Comparison of ENCODE assay signal across 2 cellular contexts in the genomic region with DNA sequence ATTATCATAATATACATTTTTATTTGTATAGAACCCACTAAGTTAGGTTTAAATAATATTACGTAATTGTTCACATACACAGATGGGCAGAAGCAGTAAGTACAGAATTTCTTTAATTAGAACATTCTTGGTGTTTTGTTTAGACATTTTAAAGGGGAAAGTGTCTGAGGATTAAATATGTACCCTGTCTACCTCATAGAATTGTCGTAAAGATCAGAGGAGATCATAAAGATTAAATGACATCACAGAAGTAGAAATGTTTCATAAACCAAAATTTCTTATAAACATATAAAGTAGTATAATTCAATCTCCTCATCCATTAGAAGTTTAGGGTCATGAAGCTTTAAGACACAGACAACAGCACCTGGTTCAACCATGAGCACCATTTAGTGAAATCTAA.
TF ChIP-seq lines count a peak whose summit lies in the region.

No MANE protein-coding gene starts in this region.

TF ChIP-seq in A549, 52 proteins besides CTCF, POLR2A, EP300 and RAD21:
- TF ChIP-seq KDM1A (IDR thresholded peaks at IDR 0.05; ENCODE audit: low read depth), result no peak
- no peak for TF ChIP-seq POLR2AphosphoS2 (conservative IDR thresholded peaks at IDR 0.05; ENCODE audit: low read length)
- no peak for TF ChIP-seq ZFP36 (IDR thresholded peaks at IDR 0.05; ENCODE audit: borderline replicate concordance, partially characterized antibody)
- no peak for TF ChIP-seq RCOR1 (IDR thresholded peaks at IDR 0.05; ENCODE audit: low read depth, low read length)
- no peak for TF ChIP-seq NPAS2 (CRISPR knock-in tag; IDR thresholded peaks at IDR 0.05; ENCODE audit: borderline replicate concordance)
- no peak for TF ChIP-seq GATA3 (IDR thresholded peaks at IDR 0.05; ENCODE audit: borderline replicate concordance)
- TF ChIP-seq, protein P1, sequence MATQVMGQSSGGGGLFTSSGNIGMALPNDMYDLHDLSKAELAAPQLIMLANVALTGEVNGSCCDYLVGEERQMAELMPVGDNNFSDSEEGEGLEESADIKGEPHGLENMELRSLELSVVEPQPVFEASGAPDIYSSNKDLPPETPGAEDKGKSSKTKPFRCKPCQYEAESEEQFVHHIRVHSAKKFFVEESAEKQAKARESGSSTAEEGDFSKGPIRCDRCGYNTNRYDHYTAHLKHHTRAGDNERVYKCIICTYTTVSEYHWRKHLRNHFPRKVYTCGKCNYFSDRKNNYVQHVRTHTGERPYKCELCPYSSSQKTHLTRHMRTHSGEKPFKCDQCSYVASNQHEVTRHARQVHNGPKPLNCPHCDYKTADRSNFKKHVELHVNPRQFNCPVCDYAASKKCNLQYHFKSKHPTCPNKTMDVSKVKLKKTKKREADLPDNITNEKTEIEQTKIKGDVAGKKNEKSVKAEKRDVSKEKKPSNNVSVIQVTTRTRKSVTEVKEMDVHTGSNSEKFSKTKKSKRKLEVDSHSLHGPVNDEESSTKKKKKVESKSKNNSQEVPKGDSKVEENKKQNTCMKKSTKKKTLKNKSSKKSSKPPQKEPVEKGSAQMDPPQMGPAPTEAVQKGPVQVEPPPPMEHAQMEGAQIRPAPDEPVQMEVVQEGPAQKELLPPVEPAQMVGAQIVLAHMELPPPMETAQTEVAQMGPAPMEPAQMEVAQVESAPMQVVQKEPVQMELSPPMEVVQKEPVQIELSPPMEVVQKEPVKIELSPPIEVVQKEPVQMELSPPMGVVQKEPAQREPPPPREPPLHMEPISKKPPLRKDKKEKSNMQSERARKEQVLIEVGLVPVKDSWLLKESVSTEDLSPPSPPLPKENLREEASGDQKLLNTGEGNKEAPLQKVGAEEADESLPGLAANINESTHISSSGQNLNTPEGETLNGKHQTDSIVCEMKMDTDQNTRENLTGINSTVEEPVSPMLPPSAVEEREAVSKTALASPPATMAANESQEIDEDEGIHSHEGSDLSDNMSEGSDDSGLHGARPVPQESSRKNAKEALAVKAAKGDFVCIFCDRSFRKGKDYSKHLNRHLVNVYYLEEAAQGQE (IDR thresholded peaks at IDR 0.05), result no peak
- TF ChIP-seq SMC3 (IDR thresholded peaks at IDR 0.05), result no peak
- no peak for TF ChIP-seq USF2 (IDR thresholded peaks at IDR 0.05)
- no peak for TF ChIP-seq MAZ (IDR thresholded peaks at IDR 0.05; ENCODE audit: borderline replicate concordance, low read depth, low read length)
- no peak for TF ChIP-seq ZNF302 (CRISPR knock-in tag; IDR thresholded peaks at IDR 0.05)
- no peak for TF ChIP-seq NR3C1 (IDR thresholded peaks at IDR 0.05)
- TF ChIP-seq ZC3H11A (IDR thresholded peaks at IDR 0.05), result no peak
- no peak for TF ChIP-seq CHD4 (IDR thresholded peaks at IDR 0.05; ENCODE audit: borderline replicate concordance)
- TF ChIP-seq, protein P2, sequence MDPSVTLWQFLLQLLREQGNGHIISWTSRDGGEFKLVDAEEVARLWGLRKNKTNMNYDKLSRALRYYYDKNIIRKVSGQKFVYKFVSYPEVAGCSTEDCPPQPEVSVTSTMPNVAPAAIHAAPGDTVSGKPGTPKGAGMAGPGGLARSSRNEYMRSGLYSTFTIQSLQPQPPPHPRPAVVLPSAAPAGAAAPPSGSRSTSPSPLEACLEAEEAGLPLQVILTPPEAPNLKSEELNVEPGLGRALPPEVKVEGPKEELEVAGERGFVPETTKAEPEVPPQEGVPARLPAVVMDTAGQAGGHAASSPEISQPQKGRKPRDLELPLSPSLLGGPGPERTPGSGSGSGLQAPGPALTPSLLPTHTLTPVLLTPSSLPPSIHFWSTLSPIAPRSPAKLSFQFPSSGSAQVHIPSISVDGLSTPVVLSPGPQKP (IDR thresholded peaks at IDR 0.05; ENCODE audit: low read depth, low read length), result no peak
- no peak for TF ChIP-seq TFCP2L1 (CRISPR knock-in tag; IDR thresholded peaks at IDR 0.05)
- no peak for TF ChIP-seq BHLHE40 (IDR thresholded peaks at IDR 0.05; ENCODE audit: low read depth, low read length)
- TF ChIP-seq EHF (CRISPR knock-in tag; IDR thresholded peaks at IDR 0.05), result no peak
- TF ChIP-seq FOXS1 (CRISPR knock-in tag; IDR thresholded peaks at IDR 0.05), result no peak
- no peak for TF ChIP-seq CBX2 (IDR thresholded peaks at IDR 0.05; ENCODE audit: borderline replicate concordance, low read depth)
TF ChIP-seq in A549: peak in this region for 0.

TF ChIP-seq in IMR-90, 13 proteins besides CTCF, POLR2A, EP300 and RAD21:
- TF ChIP-seq CHD1 (IDR thresholded peaks at IDR 0.05; ENCODE audit: low read depth, low read length), result no peak
- peak; percentile 36; the same call in 1 of the 2 replicates for TF ChIP-seq CEBPB (IDR thresholded peaks at IDR 0.05; ENCODE audit: low read depth, low read length)
